ENCODE assay signal across 1 cellular context in the genomic region with DNA sequence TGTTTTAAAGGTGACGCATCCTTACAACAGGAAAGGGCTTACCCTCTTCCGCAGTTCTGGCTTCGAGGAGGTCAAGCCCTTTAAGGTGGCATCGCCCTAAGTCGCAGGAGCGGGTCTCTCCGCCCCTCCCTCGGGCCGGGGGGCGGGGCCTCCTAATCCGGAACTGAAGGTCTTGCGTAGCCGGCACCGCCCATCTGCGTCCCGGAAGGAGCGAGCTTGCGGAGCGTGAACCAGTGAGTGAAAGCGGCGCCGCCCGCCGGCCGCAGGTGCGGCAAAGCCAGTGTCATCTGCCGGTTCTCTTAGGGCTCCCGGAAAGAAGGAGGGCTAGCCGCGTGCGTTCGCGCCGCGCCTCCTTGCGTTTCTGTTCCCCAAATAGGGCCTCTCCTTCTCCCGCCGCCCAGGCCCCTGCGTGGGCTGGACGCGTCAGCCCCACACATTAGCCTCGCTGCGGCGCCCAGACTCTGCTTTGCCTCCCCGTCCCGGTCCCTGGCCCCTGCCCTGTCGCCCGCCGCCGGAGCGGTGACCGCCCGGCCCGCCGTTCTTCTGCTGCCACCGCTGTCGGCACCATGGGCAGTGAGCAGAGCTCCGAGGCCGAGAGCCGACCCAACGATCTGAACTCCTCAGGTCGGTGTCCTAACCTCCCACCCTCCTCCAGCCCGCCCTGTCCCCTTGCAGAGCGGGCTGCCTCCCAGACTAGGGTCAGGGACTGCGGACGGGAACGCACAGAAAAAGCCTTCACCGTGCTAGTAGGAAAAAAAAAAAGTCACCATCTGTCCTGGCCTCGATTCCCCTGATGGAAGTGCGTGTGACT.
TF ChIP-seq lines count a peak whose summit lies in the region.

A gene (plus strand): TSS at position 193 of the 811 bp plus-strand sequence. CDS start 374 bp downstream, at position 567.

TF ChIP-seq in liver, 16 proteins besides CTCF, POLR2A, EP300 and RAD21 (continued from another document):
- TF ChIP-seq, protein P1, sequence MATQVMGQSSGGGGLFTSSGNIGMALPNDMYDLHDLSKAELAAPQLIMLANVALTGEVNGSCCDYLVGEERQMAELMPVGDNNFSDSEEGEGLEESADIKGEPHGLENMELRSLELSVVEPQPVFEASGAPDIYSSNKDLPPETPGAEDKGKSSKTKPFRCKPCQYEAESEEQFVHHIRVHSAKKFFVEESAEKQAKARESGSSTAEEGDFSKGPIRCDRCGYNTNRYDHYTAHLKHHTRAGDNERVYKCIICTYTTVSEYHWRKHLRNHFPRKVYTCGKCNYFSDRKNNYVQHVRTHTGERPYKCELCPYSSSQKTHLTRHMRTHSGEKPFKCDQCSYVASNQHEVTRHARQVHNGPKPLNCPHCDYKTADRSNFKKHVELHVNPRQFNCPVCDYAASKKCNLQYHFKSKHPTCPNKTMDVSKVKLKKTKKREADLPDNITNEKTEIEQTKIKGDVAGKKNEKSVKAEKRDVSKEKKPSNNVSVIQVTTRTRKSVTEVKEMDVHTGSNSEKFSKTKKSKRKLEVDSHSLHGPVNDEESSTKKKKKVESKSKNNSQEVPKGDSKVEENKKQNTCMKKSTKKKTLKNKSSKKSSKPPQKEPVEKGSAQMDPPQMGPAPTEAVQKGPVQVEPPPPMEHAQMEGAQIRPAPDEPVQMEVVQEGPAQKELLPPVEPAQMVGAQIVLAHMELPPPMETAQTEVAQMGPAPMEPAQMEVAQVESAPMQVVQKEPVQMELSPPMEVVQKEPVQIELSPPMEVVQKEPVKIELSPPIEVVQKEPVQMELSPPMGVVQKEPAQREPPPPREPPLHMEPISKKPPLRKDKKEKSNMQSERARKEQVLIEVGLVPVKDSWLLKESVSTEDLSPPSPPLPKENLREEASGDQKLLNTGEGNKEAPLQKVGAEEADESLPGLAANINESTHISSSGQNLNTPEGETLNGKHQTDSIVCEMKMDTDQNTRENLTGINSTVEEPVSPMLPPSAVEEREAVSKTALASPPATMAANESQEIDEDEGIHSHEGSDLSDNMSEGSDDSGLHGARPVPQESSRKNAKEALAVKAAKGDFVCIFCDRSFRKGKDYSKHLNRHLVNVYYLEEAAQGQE (IDR thresholded peaks at IDR 0.05): peak; percentile 89
- TF ChIP-seq NR2F2 (IDR thresholded peaks at IDR 0.05): peak; percentile 94
- peak; percentile 82 for TF ChIP-seq SP1 (IDR thresholded peaks at IDR 0.05)
TF ChIP-seq in liver: peak in this region for 13.
